1 cellular context compared by ENCODE assay signal in the genomic region with DNA sequence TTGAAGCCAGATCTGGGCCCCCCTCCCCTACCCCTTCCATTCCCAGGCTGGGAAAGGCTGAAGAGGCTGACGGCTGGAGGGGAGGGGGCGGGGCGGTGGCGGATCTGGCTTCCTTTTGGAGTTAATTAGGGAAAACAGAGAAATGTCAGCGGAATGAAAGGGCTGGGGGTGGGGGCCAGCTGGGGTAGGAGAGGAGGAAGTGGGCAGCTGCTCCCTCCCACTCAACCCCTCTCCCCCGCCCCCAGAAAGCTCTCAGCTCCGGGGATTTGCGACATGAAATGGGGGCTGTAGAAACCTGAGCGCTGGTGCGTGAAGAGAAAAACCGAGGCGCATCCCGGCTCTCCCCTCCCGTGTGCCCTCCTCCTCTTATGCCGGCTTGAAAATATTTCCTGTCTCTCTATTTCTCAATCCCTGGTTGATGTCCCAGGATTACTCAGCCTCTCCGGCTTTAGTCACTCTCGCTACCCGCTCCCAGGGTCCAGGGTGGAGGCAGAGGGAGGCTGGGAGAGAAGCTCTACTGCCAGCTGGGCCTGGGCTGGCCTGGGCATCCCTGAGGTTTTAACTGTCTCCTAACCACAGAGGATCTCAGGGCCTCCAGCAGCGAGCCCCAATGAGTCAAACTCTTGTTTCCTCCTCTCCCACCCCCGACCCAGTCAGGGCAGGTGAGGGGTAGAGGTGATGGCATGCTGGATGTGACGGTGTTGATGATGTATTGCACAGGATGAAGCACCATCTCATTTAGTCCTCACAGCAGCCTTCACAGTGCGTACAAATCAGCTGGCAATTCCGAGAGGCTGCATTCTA.
TF ChIP-seq lines count a peak whose summit lies in the region.

No MANE protein-coding gene starts in this region.

TF ChIP-seq in GM12878, 131 proteins besides CTCF, POLR2A, EP300 and RAD21 (continued from another document):
- TF ChIP-seq SREBF2 (IDR thresholded peaks at IDR 0.05; ENCODE audit: low read length) (no peak), SUPT20H (IDR thresholded peaks at IDR 0.05; ENCODE audit: borderline replicate concordance, control insufficient read depth, low read depth, low read length) (no peak)
TF ChIP-seq in GM12878: peak in this region for 21.
